In genomic region chr4:138045036-138045435, GRCh38 we compare ENCODE assay signal across 20 cellular contexts.
"Had no signal": no experiment of that assay in that cellular context is flagged by ENCODE, and none has a peak within 500 bp of the region (broad histone marks: within the 10 kb centered on the region; RNA-seq: fewer than 3 reads in every experiment).

No MANE protein-coding gene starts in this region.

- H3K27me3 Mint-ChIP-seq: activated naive CD8-positive, alpha-beta T cell treated with anti-CD3 and anti-CD28 coated beads, Interleukin-2, amount 50 U/mL, for 24 hours had no signal

- H3K79me2 ChIP-seq: hepatocyte had no signal

- H3K4me1 Mint-ChIP-seq: activated naive CD8-positive, alpha-beta T cell treated with anti-CD3 and anti-CD28 coated beads, Interleukin-2, amount 50 U/mL, for 24 hours had no signal

- H3K36me3 ChIP-seq: breast epithelium, left ventricle myocardium inferior, prostate gland, tibial nerve, vagina had no signal

- DNase-seq: activated naive CD4-positive, alpha-beta T cell treated with Interleukin-2 at 50 U/mL for 16 hours; activated naive CD8-positive, alpha-beta T cell treated with anti-CD3 and anti-CD28 coated beads, Interleukin-2, amount 50 U/mL, for 24 hours; aorta; effector memory CD4-positive, alpha-beta T cell; kidney; left ventricle myocardium inferior; mesenchymal stem cell; right cardiac atrium; stimulated activated CD4-positive, alpha-beta T cell treated with anti-CD3 and anti-CD28 coated beads, Interleukin-15, amount 100 ng/mL, for 24 hours; stimulated activated CD4-positive, alpha-beta T cell treated with anti-CD3 and anti-CD28 coated beads, Interleukin-4, amount 100 ng/mL, for 24 hours; stimulated activated naive CD4-positive, alpha-beta T cell; substantia nigra had no signal

- H3K4me2 ChIP-seq: hepatocyte had no signal

- H3K4me3 ChIP-seq: breast epithelium, hepatocyte, left ventricle myocardium inferior, prostate gland, skin epidermis, tibial nerve, vagina had no signal

- ATAC-seq: activated naive CD8-positive, alpha-beta T cell treated with anti-CD3 and anti-CD28 coated beads, Interleukin-2, amount 50 U/mL, for 24 hours; right cardiac atrium had no signal

- H3K4me1 ChIP-seq: breast epithelium, left ventricle myocardium inferior, prostate gland, tibial nerve, vagina had no signal

- H3K27ac ChIP-seq: hepatocyte, left ventricle myocardium inferior, prostate gland, skin epidermis, tibial nerve, vagina had no signal

- H3K9me3 Mint-ChIP-seq: activated naive CD8-positive, alpha-beta T cell treated with anti-CD3 and anti-CD28 coated beads, Interleukin-2, amount 50 U/mL, for 24 hours; dendritic cell treated with granulocyte-macrophage colony-stimulating factor and Interleukin-4, amounts not matched to agents 40 ng/mL and 50 ng/mL, for 4 days; nephron had no signal

- H2AFZ ChIP-seq: hepatocyte had no signal

- H3K9me3 ChIP-seq: breast epithelium, left ventricle myocardium inferior, prostate gland, tibial nerve, vagina had no signal

- H3K27ac Mint-ChIP-seq: activated naive CD8-positive, alpha-beta T cell treated with anti-CD3 and anti-CD28 coated beads, Interleukin-2, amount 50 U/mL, for 24 hours; dendritic cell treated with granulocyte-macrophage colony-stimulating factor and Interleukin-4, amounts not matched to agents 40 ng/mL and 50 ng/mL, for 4 days; nephron had no signal

- H3K4me3 Mint-ChIP-seq: activated naive CD8-positive, alpha-beta T cell treated with anti-CD3 and anti-CD28 coated beads, Interleukin-2, amount 50 U/mL, for 24 hours; dendritic cell treated with granulocyte-macrophage colony-stimulating factor and Interleukin-4, amounts not matched to agents 40 ng/mL and 50 ng/mL, for 4 days; nephron had no signal

- H3K27me3 ChIP-seq: breast epithelium, hepatocyte, tibial nerve, vagina had no signal
